In the genomic region with DNA sequence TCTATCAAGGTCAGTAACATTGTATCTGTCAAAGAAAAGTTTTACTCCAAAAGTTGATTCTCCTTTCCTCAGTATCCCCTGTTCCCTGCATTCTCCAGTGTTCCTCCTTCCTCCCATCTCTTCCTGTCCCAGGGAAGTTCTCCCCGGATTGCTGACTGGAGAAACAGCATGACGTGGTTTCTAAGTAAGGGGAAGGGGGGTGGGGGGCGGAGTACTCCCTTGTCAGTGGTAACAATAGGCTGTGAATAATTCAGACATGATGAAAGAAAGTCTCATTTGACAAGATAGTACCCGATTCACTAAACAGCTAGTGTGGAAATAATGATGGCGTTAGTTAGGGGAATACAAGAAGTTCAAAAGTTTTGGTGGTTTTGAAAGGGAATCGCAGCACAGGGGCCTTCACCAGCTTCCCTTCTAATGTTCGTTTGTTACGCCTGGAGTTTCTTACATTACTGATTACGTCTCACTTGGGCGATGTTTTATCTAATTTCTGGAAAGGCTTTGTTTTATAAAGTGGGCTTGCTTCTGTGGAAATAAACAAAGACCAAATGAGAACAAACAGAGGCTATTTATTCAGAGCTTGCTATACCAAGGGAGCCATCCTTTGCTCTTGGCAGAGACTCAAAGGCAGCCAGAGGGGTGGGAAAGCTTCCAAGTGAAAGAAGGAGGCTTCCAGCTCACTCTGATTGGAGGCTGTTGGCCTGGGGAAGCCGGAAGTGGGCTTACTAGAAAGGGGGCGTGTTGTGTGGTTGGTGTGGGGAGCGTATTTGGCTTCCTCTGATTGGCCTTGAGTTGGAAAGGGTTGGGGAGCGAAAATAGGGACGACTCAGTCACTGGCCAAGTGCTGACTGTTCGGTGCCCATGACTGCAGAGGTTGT, we compare ENCODE assay signal across 11 cellular contexts.
A peak's percentile ranks its signal among the peaks of the same experiment; 100 is the strongest.
DNase-seq lines count a peak whose midpoint lies in the region; ATAC-seq, FAIRE-seq and TF ChIP-seq lines count a peak whose summit lies in the region.
"Had no signal": no experiment of that assay in that cellular context is flagged by ENCODE, and none has a peak within 500 bp of the region (broad histone marks: within the 10 kb centered on the region; RNA-seq: fewer than 3 reads in every experiment).

No MANE protein-coding gene starts in this region.

- peak overlapping the region; percentile 55 for H2AFZ ChIP-seq in astrocyte (ENCODE audit: low read depth, low read length)

- no peak for TF ChIP-seq POLR2A in upper lobe of left lung (IDR thresholded peaks at IDR 0.05)

- H3K4me1 Mint-ChIP-seq in activated CD4-positive, alpha-beta T cell treated with anti-CD3 and anti-CD28 coated beads for 36 hours, result no peaks in the 10 kb centered on the region
- H3K4me1 Mint-ChIP-seq in astrocyte (ENCODE audit: low read depth, unreplicated experiment), result no peaks in the 10 kb centered on the region

- no peaks in the 10 kb centered on the region for H3K79me2 ChIP-seq in astrocyte (ENCODE audit: insufficient read depth, low read length)

- H3K9me3 Mint-ChIP-seq in activated CD4-positive, alpha-beta T cell treated with anti-CD3 and anti-CD28 coated beads for 36 hours (ENCODE audit: low read depth), result no peaks in the 10 kb centered on the region
- H3K9me3 Mint-ChIP-seq in astrocyte (ENCODE audit: unreplicated experiment), result peaks cover 4% of the 10 kb centered on the region
- H3K9me3 Mint-ChIP-seq: activated T-helper 1 cell treated with anti-CD3 and anti-CD28 coated beads, Interleukin-12 subunit alpha, Interleukin-12 subunit beta, Interleukin-2, Interleukin-4 antibody, amounts not matched to agents 30 ng/mL and 10 ng/mL and 1 ng/mL, durations not matched to agents 14 hours and 24 hours and 36 hours had no signal

- H3K27me3 Mint-ChIP-seq in activated CD4-positive, alpha-beta T cell treated with anti-CD3 and anti-CD28 coated beads for 36 hours, result no peaks in the 10 kb centered on the region
- H3K27me3 Mint-ChIP-seq in astrocyte (ENCODE audit: low read depth, unreplicated experiment), result no peaks in the 10 kb centered on the region

- ATAC-seq in activated CD4-positive, alpha-beta T cell treated with anti-CD3 and anti-CD28 coated beads for 36 hours, result peak; percentile 16
- ATAC-seq in upper lobe of left lung (ENCODE audit: low FRiP score in 2 of 2), result peak in 1 of 2 donors; percentile 34
- ATAC-seq in GM18868 (IDR thresholded peaks at IDR 0.05; ENCODE audit: unreplicated experiment), result no peak

- no peak overlapping the region for H3K27ac Mint-ChIP-seq in activated CD4-positive, alpha-beta T cell treated with anti-CD3 and anti-CD28 coated beads for 36 hours
- H3K27ac Mint-ChIP-seq in astrocyte (ENCODE audit: unreplicated experiment), result no peak overlapping the region
- H3K27ac Mint-ChIP-seq: activated T-helper 1 cell treated with anti-CD3 and anti-CD28 coated beads, Interleukin-12 subunit alpha, Interleukin-12 subunit beta, Interleukin-2, Interleukin-4 antibody, amounts not matched to agents 30 ng/mL and 10 ng/mL and 1 ng/mL, durations not matched to agents 14 hours and 24 hours and 36 hours had no signal

- CTCF ChIA-PET in activated CD4-positive, alpha-beta T cell treated with anti-CD3 and anti-CD28 coated beads for 36 hours (lab: Charles Lee), result no interaction called here

- TF ChIP-seq EP300 in upper lobe of left lung (IDR thresholded peaks at IDR 0.05), result no peak

- H3K4me3 Mint-ChIP-seq in activated CD4-positive, alpha-beta T cell treated with anti-CD3 and anti-CD28 coated beads for 36 hours, result no peak overlapping the region
- H3K4me3 Mint-ChIP-seq in astrocyte (ENCODE audit: unreplicated experiment), result no peak overlapping the region
- H3K4me3 Mint-ChIP-seq: activated T-helper 1 cell treated with anti-CD3 and anti-CD28 coated beads, Interleukin-12 subunit alpha, Interleukin-12 subunit beta, Interleukin-2, Interleukin-4 antibody, amounts not matched to agents 30 ng/mL and 10 ng/mL and 1 ng/mL, durations not matched to agents 14 hours and 24 hours and 36 hours had no signal

- WGBS in upper lobe of left lung, 2 donors, result 44 to 48% methylated on average over 16 of the region's 16 CpGs

- POLR2A ChIA-PET in activated CD4-positive, alpha-beta T cell treated with anti-CD3 and anti-CD28 coated beads for 36 hours (lab: Charles Lee), result no interaction called here

- H3K9me3 ChIP-seq in astrocyte (ENCODE audit: insufficient read depth, low read depth, low read length) (no peaks in the 10 kb centered on the region), upper lobe of left lung (no peaks in the 10 kb centered on the region)
- H3K9me3 ChIP-seq: vagina had no signal

- H3K36me3 ChIP-seq in astrocyte (ENCODE audit: insufficient read depth, low read length) (no peaks in the 10 kb centered on the region), upper lobe of left lung (no peaks in the 10 kb centered on the region)
- H3K36me3 ChIP-seq: vagina had no signal

- DNase-seq in activated CD4-positive, alpha-beta T cell treated with anti-CD3 and anti-CD28 coated beads for 36 hours, result no peak
- no peak for DNase-seq in activated CD4-positive, alpha-beta T cell treated with anti-CD3 and anti-CD28 coated beads, Interleukin-2, amount 50 U/mL, for 4 hours
- DNase-seq in astrocyte (ENCODE audit: low read depth) (peak; percentile 89), inferior parietal cortex (ENCODE audit: extremely low spot score) (peak; percentile 81), upper lobe of left lung (no peak), HT-29 (ENCODE audit: low spot score) (no peak), NK-92 (lab: John Stamatoyannopoulos, UW; ENCODE audit: unreplicated experiment) (no peak)
- DNase-seq: ACHN had no signal

- H3K27me3 ChIP-seq in astrocyte (ENCODE audit: insufficient read depth, low read length) (no peaks in the 10 kb centered on the region), upper lobe of left lung (no peaks in the 10 kb centered on the region)
- H3K27me3 ChIP-seq: vagina had no signal

- no peak for FAIRE-seq in astrocyte (lab: Jason Lieb, UNC)

- TF ChIP-seq CTCF in astrocyte (IDR thresholded peaks at IDR 0.05; ENCODE audit: insufficient read depth, low read depth, low read length) (no peak), upper lobe of left lung (IDR thresholded peaks at IDR 0.05) (no peak)

- H3K4me3 ChIP-seq in astrocyte (ENCODE audit: insufficient read depth, low read depth, low read length) (peak overlapping the region; percentile 15), upper lobe of left lung (no peak overlapping the region)
- H3K4me3 ChIP-seq: vagina had no signal

- H3K9ac ChIP-seq in astrocyte (ENCODE audit: low read length), result peak overlapping the region; percentile 70

- H3K27ac ChIP-seq in astrocyte (ENCODE audit: low read depth, low read length) (peak overlapping the region; percentile 80), upper lobe of left lung (peak overlapping the region; percentile 21 to 56 (median 52))
- H3K27ac ChIP-seq: vagina had no signal

- H4K20me1 ChIP-seq in astrocyte (ENCODE audit: insufficient read depth, low read length), result no peaks in the 10 kb centered on the region

- intact Hi-C loops in activated CD4-positive, alpha-beta T cell treated with anti-CD3 and anti-CD28 coated beads for 36 hours (cut with DNase I, micrococcal nuclease), result no loop called here

- peak overlapping the region; percentile 82 for H3K4me2 ChIP-seq in astrocyte (ENCODE audit: low read length)

- no peaks in the 10 kb centered on the region for H3K36me3 Mint-ChIP-seq in activated CD4-positive, alpha-beta T cell treated with anti-CD3 and anti-CD28 coated beads for 36 hours (ENCODE audit: low read depth)
- no peaks in the 10 kb centered on the region for H3K36me3 Mint-ChIP-seq in astrocyte (ENCODE audit: low read depth, unreplicated experiment)

- H3K4me1 ChIP-seq in astrocyte (ENCODE audit: insufficient read depth, low read length) (no peaks in the 10 kb centered on the region), upper lobe of left lung (no peaks in the 10 kb centered on the region)
- H3K4me1 ChIP-seq: vagina had no signal

Comparison
In these comparisons a context has a peak if more than half of its experiments do, and no peak if none do; other contexts are left out.
1. DNase-seq: peak in astrocyte (single experiment) and inferior parietal cortex (single experiment); none in activated CD4-positive, alpha-beta T cell treated with anti-CD3 and anti-CD28 coated beads for 36 hours (single experiment), activated CD4-positive, alpha-beta T cell treated with anti-CD3 and anti-CD28 coated beads, Interleukin-2, amount 50 U/mL, for 4 hours (0 of 2), upper lobe of left lung (0 of 2), HT-29 (single experiment) and NK-92 (single experiment).